Comparison of ENCODE assay signal across 9 cellular contexts in the genomic region with DNA sequence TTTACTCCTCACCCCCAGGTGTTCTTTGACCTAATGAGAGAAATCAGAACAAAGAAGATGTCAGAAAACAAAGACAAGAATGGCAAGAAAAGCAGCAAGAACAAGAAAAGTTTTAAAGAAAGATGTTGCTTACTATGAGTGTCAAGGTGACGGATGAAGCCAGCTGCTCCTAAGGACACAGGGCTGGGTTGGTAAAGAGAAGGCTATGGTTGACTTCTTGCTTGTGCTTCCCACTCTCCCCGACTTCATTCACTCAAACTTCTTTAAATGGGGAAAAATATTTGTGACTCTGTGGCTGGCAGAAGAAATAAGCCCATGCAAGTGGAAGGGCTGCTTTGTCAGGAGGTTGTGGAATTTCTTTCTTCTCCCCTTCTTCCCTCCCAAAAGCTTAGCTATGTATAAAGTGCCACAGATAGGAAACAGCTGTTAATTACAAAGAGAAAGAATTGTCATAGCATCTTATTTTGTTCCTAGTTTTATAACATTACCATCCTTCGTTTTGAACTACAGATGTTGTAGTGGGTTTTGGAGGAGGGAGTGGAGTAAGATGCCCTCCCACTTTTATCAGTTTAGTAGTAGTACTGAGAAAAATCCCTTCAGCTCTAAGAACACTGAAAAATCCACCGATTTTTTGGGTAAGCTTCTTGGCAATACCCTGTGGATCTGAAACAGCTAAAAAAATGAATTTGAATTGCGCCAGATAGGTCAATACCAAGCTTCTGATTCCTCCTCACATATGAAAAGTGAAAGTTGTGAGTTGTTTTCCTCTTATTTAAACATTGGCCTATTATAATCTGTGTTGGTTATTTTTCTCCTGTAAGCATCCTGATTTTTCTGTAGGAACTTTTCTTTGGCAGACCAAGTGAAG. TPM values are rescaled to one million over a fixed set of nuclear protein-coding genes. Genes with fewer than 3 reads are reported as not detected.
A peak's percentile ranks its signal among the peaks of the same experiment; 100 is the strongest.
DNase-seq lines count a peak whose midpoint lies in the region; ATAC-seq and TF ChIP-seq lines count a peak whose summit lies in the region.
"Had no signal": no experiment of that assay in that cellular context is flagged by ENCODE, and none has a peak within 500 bp of the region (broad histone marks: within the 10 kb centered on the region; RNA-seq: fewer than 3 reads in every experiment).

No MANE protein-coding gene starts in this region.

- H3K4me3 ChIP-seq in BLaER1 treated with 17β-estradiol and CSF1 and Interleukin-3, amounts not matched to agents 10 nM and 100 nM: no peak overlapping the region
- no peak overlapping the region for H3K4me3 ChIP-seq in A673 (ENCODE audit: low read depth, low read length, poor library complexity, severe bottlenecking)

- H3K27ac Mint-ChIP-seq in activated naive CD8-positive, alpha-beta T cell treated with anti-CD3 and anti-CD28 coated beads, Interleukin-2, amount 50 U/mL, for 24 hours: peak overlapping the region; percentile 24

- CTCF ChIA-PET in A673 (lab: Charles Lee): no interaction called here

- H3K4me3 Mint-ChIP-seq in activated naive CD8-positive, alpha-beta T cell treated with anti-CD3 and anti-CD28 coated beads, Interleukin-2, amount 50 U/mL, for 24 hours: no peak overlapping the region

- TF ChIP-seq CTCF in A673 (conservative IDR thresholded peaks at IDR 0.05; ENCODE audit: low read depth, low read length): no peak

- no peaks in the 10 kb centered on the region for H3K27me3 Mint-ChIP-seq in activated naive CD8-positive, alpha-beta T cell treated with anti-CD3 and anti-CD28 coated beads, Interleukin-2, amount 50 U/mL, for 24 hours

- H3K4me2 ChIP-seq in BLaER1 treated with 17β-estradiol and CSF1 and Interleukin-3, amounts not matched to agents 10 nM and 100 nM: peak overlapping the region in 8 of 11 experiments; percentile 29 to 61 (median 52); a peak in 16 of 22 replicates

- H3K27me3 ChIP-seq in BLaER1 treated with 17β-estradiol and CSF1 and Interleukin-3, amounts not matched to agents 10 nM and 100 nM: no peaks in the 10 kb centered on the region
- H3K27me3 ChIP-seq in A673 (replicated peaks; ENCODE audit: insufficient read depth, low read depth, low read length, poor library complexity): no peaks in the 10 kb centered on the region

- peaks cover 3% of the 10 kb centered on the region for H3K4me1 Mint-ChIP-seq in activated naive CD8-positive, alpha-beta T cell treated with anti-CD3 and anti-CD28 coated beads, Interleukin-2, amount 50 U/mL, for 24 hours

- ATAC-seq in GM19397 (IDR thresholded peaks at IDR 0.05; ENCODE audit: unreplicated experiment) (peak; percentile 20), HG03039 (IDR thresholded peaks at IDR 0.05; ENCODE audit: unreplicated experiment) (peak; percentile 16)
- no peak for ATAC-seq in activated naive CD8-positive, alpha-beta T cell treated with anti-CD3 and anti-CD28 coated beads, Interleukin-2, amount 50 U/mL, for 24 hours

- peaks cover 38% of the 10 kb centered on the region for H3K36me3 Mint-ChIP-seq in activated naive CD8-positive, alpha-beta T cell treated with anti-CD3 and anti-CD28 coated beads, Interleukin-2, amount 50 U/mL, for 24 hours (ENCODE audit: low read depth)

- H3K27ac ChIP-seq in BLaER1 treated with 17β-estradiol and CSF1 and Interleukin-3, amounts not matched to agents 10 nM and 100 nM: no peak overlapping the region
- H3K27ac ChIP-seq in A673 (ENCODE audit: low read depth, low read length, poor library complexity, severe bottlenecking): no peak overlapping the region

- intact Hi-C loops in A673 (cut with micrococcal nuclease; ENCODE audit: unreplicated experiment): no loop called here

- no TSS peak for BruUV-seq in A673 (replicated peaks; lab: Mats Ljungman, UMichigan)

- H3K4me1 ChIP-seq in BLaER1 treated with 17β-estradiol and CSF1 and Interleukin-3, amounts not matched to agents 10 nM and 100 nM: peaks cover 0 to 36% (median 24%) of the 10 kb centered on the region in 10 experiments; a peak in 17 of 20 replicates
- no peaks in the 10 kb centered on the region for H3K4me1 ChIP-seq in A673 (ENCODE audit: insufficient read depth, low read length, poor library complexity, severe bottlenecking)

- H3K36me3 ChIP-seq in BLaER1 treated with 17β-estradiol and CSF1 and Interleukin-3, amounts not matched to agents 10 nM and 100 nM: peaks cover 5 to 100% (median 60%) of the 10 kb centered on the region in 11 experiments; a peak in 19 of 22 replicates
- peaks cover 12% of the 10 kb centered on the region for H3K36me3 ChIP-seq in A673 (ENCODE audit: insufficient read depth, low read length, poor library complexity, severe bottlenecking)

- H3K9me3 ChIP-seq in BLaER1 treated with 17β-estradiol and CSF1 and Interleukin-3, amounts not matched to agents 10 nM and 100 nM (replicated peaks in 1 of 11): no peaks in the 10 kb centered on the region
- no peaks in the 10 kb centered on the region for H3K9me3 ChIP-seq in A673 (ENCODE audit: low read depth, low read length, poor library complexity, severe bottlenecking)

- no peak for DNase-seq in activated naive CD8-positive, alpha-beta T cell treated with anti-CD3 and anti-CD28 coated beads, Interleukin-2, amount 50 U/mL, for 24 hours
- no peak for DNase-seq in NCI-H82 treated with DMSO at 0.1 percent for 48 hours (lab: John Stamatoyannopoulos, UW; ENCODE audit: unreplicated experiment)
- no peak for DNase-seq in Kasumi-1 (lab: John Stamatoyannopoulos, UW)
- no peak for DNase-seq in A673 (ENCODE audit: low spot score)
- no peak for DNase-seq in DMS79 treated with DMSO at 0.1 percent for 48 hours (lab: John Stamatoyannopoulos, UW)
- DNase-seq: activated effector memory CD4-positive, alpha-beta T cell treated with anti-CD3 and anti-CD28 coated beads, Interleukin-2, amount 50 U/mL, for 16 hours had no signal

- peaks cover 0 to 40% (median 0%) of the 10 kb centered on the region in 11 experiments; a peak in 7 of 22 replicates for H4K20me1 ChIP-seq in BLaER1 treated with 17β-estradiol and CSF1 and Interleukin-3, amounts not matched to agents 10 nM and 100 nM

- H3K9me3 Mint-ChIP-seq in activated naive CD8-positive, alpha-beta T cell treated with anti-CD3 and anti-CD28 coated beads, Interleukin-2, amount 50 U/mL, for 24 hours: no peaks in the 10 kb centered on the region

- H3K9ac ChIP-seq in BLaER1 treated with 17β-estradiol and CSF1 and Interleukin-3, amounts not matched to agents 10 nM and 100 nM: no peak overlapping the region

- POLR2A ChIA-PET in A673 (lab: Charles Lee; ENCODE audit: low non-redundant PET): no interaction called here

RNA-seq across cellular contexts. Expression of a gene that starts 40.7 kb away (rescaled TPM):
- 47.0 and 52.1 TPM in 2 replicates for total RNA-seq in A673 (2021)

RNA-seq across cellular contexts. Expression of a gene that starts 52.6 kb away (rescaled TPM):
- 0.09 TPM in 2 replicates for total RNA-seq in A673 (2021)
